Comparison of ENCODE assay signal across 8 cellular contexts in genomic region chr1:163528710-163529348, GRCh38.
DNase-seq lines count a peak whose midpoint lies in the region; ATAC-seq, FAIRE-seq and TF ChIP-seq lines count a peak whose summit lies in the region.

No MANE protein-coding gene starts in this region.

- no peak for TF ChIP-seq EP300 in A549 (IDR thresholded peaks at IDR 0.05)

- intact Hi-C loops in dorsolateral prefrontal cortex (cut with DNase I) (no loop called here), pancreas (cut with DNase I) (no loop called here)

- TF ChIP-seq CTCF in A549 (IDR thresholded peaks at IDR 0.05) (peak; percentile 61), dorsolateral prefrontal cortex (IDR thresholded peaks at IDR 0.05 in 54 of 56, conservative IDR thresholded peaks at IDR 0.05 in 2 of 56; ENCODE audit: low read depth in 1 of 56, partially characterized antibody in 56 of 56) (peak; percentile 37 to 71 (median 56)), pancreas (IDR thresholded peaks at IDR 0.05) (peak in 3 of 4 donors; percentile 32 to 57 (median 52))

- H3K27ac ChIP-seq in A549 = no peak overlapping the region
- H3K27ac ChIP-seq in dorsolateral prefrontal cortex = no peak overlapping the region
- H3K27ac ChIP-seq in pancreas = no peak overlapping the region
- H3K27ac ChIP-seq in effector memory CD4-positive, alpha-beta T cell (ENCODE audit: insufficient read depth, low read length, poor library complexity, severe bottlenecking) = no peak overlapping the region

- H3K4me1 ChIP-seq in A549 (no peaks in the 10 kb centered on the region), pancreas (no peaks in the 10 kb centered on the region)
- no peaks in the 10 kb centered on the region for H3K4me1 ChIP-seq in effector memory CD4-positive, alpha-beta T cell (ENCODE audit: control insufficient read depth, insufficient read depth, low read length, poor library complexity, severe bottlenecking)

- no peak overlapping the region for H3K4me2 ChIP-seq in A549

- H3K36me3 ChIP-seq in pancreas = no peaks in the 10 kb centered on the region
- no peaks in the 10 kb centered on the region for H3K36me3 ChIP-seq in effector memory CD4-positive, alpha-beta T cell (ENCODE audit: control insufficient read depth, insufficient read depth, low read length)

- peak; percentile 52 to 61; a peak in 4 of 5 replicates for TF ChIP-seq RAD21 in A549 (conservative IDR thresholded peaks at IDR 0.05 in 1 of 2, IDR thresholded peaks at IDR 0.05 in 1 of 2)

- no peak for TF ChIP-seq POLR2A in A549 (IDR thresholded peaks at IDR 0.05; ENCODE audit: low read length)

- POLR2A ChIA-PET in A549 (lab: Yijun Ruan, JAX) = no interaction called here

- peak in 1 of 2 experiments; percentile 77; a peak in 3 of 6 replicates for ATAC-seq in A549
- ATAC-seq in HG02763 (IDR thresholded peaks at IDR 0.05; ENCODE audit: unreplicated experiment) = peak; percentile 66
- peak in 2 of 4 donors; percentile 56 to 77 for ATAC-seq in pancreas

- no peak for FAIRE-seq in A549 (lab: Jason Lieb, UNC)
- peak; percentile 60 for FAIRE-seq in G401.6 (lab: Jason Lieb, UNC)
- FAIRE-seq in pancreas (lab: Jason Lieb, UNC) = peak; percentile 94

- H3K4me3 ChIP-seq in A549 = no peak overlapping the region
- no peak overlapping the region for H3K4me3 ChIP-seq in dorsolateral prefrontal cortex
- H3K4me3 ChIP-seq in pancreas = no peak overlapping the region
- H3K4me3 ChIP-seq in effector memory CD4-positive, alpha-beta T cell (ENCODE audit: insufficient read depth, low read depth, low read length, poor library complexity, severe bottlenecking) = no peak overlapping the region

- no peaks in the 10 kb centered on the region; the same call in 2 of the 3 replicates for H3K9me3 ChIP-seq in A549
- no peaks in the 10 kb centered on the region for H3K9me3 ChIP-seq in pancreas
- no peaks in the 10 kb centered on the region for H3K9me3 ChIP-seq in effector memory CD4-positive, alpha-beta T cell (ENCODE audit: control insufficient read depth, low read length)

- peak in 1 of 2 experiments; percentile 29 for DNase-seq in A549 (ENCODE audit: low read depth in 1 of 2, low spot score in 1 of 2)
- peak; percentile 57 for DNase-seq in NCI-H69 (lab: John Stamatoyannopoulos, UW)
- DNase-seq in dorsolateral prefrontal cortex = peak in 1 of 10 donors; percentile 14
- peak in 2 of 6 donors; percentile 17 to 22 for DNase-seq in pancreas
- DNase-seq in effector memory CD4-positive, alpha-beta T cell = no peak
- no peak for DNase-seq in stimulated activated naive CD4-positive, alpha-beta T cell (lab: John Stamatoyannopoulos, UW)

- H3K27me3 ChIP-seq in dorsolateral prefrontal cortex (no peaks in the 10 kb centered on the region), pancreas (no peaks in the 10 kb centered on the region)
- H3K27me3 ChIP-seq in effector memory CD4-positive, alpha-beta T cell (replicated peaks; ENCODE audit: control insufficient read depth, insufficient read depth, low read length, poor library complexity, severe bottlenecking) = no peaks in the 10 kb centered on the region

- under 1% methylated on average over 2 of the region's 2 CpGs for WGBS in A549 (ENCODE audit: missing lambda C conversion rate)
- 11 to 26% methylated on average over 2 of the region's 2 CpGs for WGBS in pancreas, 2 donors

- CTCF ChIA-PET in A549 (lab: Yijun Ruan, JAX) = interaction anchor here (0.6 to 2.5 kb wide), 6 partner anchors 9 to 1547 kb away, joined by 3 to 10 read pairs (median 5); no protein-coding TSS in a partner anchor

TF ChIP-seq in A549, 52 proteins besides CTCF, POLR2A, EP300 and RAD21:
- TF ChIP-seq MAZ (IDR thresholded peaks at IDR 0.05; ENCODE audit: borderline replicate concordance, low read depth, low read length) (no peak), SMC3 (IDR thresholded peaks at IDR 0.05) (peak; percentile 64)
